ENCODE assay signal across 24 cellular contexts in the genomic region with DNA sequence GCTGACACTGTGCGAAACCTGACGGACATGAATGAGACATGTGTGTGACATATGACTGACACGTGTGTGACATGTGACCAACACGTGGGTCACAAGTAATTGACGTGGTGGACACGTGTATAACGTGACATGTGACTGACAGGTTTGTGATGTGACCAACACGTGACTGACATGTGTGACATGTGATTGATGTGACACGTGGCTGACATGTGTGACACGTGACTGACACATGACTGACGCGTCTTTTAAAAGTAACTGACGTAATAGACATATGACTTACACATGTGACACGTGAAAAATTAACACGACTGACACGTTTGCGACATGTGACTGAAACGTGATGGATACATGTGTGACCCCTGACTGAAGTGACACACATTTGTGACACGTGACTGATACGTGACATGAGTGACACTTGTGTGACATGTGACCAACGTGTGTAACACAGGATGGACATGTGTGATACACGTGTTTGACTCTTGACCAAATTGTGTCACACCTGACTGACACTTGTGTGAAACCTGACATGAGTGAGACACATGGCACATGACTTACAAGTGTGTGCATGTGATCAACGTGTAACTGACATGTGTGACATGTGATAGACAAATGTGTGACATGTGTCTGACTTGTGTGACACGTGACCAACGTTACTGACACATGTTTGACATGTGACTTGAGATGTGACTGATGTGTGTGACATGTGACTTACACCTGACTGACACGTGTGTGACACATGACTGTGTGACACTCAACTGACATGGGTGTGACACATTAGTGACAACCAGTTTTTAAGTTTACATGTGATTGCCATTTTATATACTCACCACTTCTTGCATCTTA.
"Had no signal": no experiment of that assay in that cellular context is flagged by ENCODE, and none has a peak within 500 bp of the region (broad histone marks: within the 10 kb centered on the region; RNA-seq: fewer than 3 reads in every experiment).

No MANE protein-coding gene starts in this region.

- ATAC-seq: activated CD8-positive, alpha-beta T cell treated with anti-CD3 and anti-CD28 coated beads, Interleukin-2, amount 10 ng/mL, durations not matched to agents 7 days and 5 days; activated naive CD8-positive, alpha-beta T cell treated with anti-CD3 and anti-CD28 coated beads, Interleukin-2, amount 50 U/mL, for 24 hours; esophagus mucosa; left ventricle myocardium superior; natural killer cell treated with Interleukin-12 subunit alpha and Interleukin-12 subunit beta and Interleukin-15 and Interleukin-18, amount 100 ng/mL, for 72 hours; right cardiac atrium; stimulated activated naive CD8-positive, alpha-beta T cell treated with anti-CD3 and anti-CD28 coated beads, Interleukin-15, amount 100 ng/mL, for 72 hours had no signal

- H3K4me2 ChIP-seq: hepatocyte had no signal

- DNase-seq: activated CD4-positive, alpha-beta T cell treated with anti-CD3 and anti-CD28 coated beads, Interleukin-2, amount 50 U/mL, for 1 hour; activated CD4-positive, CD25-positive, alpha-beta regulatory T cell treated with anti-CD3 and anti-CD28 coated beads, Interleukin-2, amount 50 U/mL, for 72 hours; activated CD8-positive, alpha-beta T cell treated with anti-CD3 and anti-CD28 coated beads, Interleukin-2, amount 10 ng/mL, durations not matched to agents 7 days and 5 days; activated gamma-delta T cell; activated naive CD4-positive, alpha-beta T cell treated with anti-CD3 and anti-CD28 coated beads, Interleukin-2, amount 50 U/mL, for 16 hours; activated naive CD8-positive, alpha-beta T cell treated with anti-CD3 and anti-CD28 coated beads, Interleukin-2, amount 50 U/mL, for 24 hours; anterior cingulate cortex; caudate nucleus; effector CD4-positive, alpha-beta T cell; foreskin melanocyte; glutamatergic neuron; left ventricle myocardium superior; mammary epithelial cell; midbrain; right cardiac atrium; stimulated activated CD4-positive, alpha-beta T cell treated with anti-CD3 and anti-CD28 coated beads, Interleukin-12 subunit alpha, Interleukin-12 subunit beta, amount 100 ng/mL, for 4 hours; stimulated activated CD4-positive, alpha-beta T cell treated with anti-CD3 and anti-CD28 coated beads, Interleukin-4, amount 100 ng/mL, for 4 hours; stimulated activated naive CD8-positive, alpha-beta T cell treated with anti-CD3 and anti-CD28 coated beads, Interleukin-15, amount 100 ng/mL, for 72 hours; tibial artery; WERI-Rb-1 had no signal

- H3K4me3 ChIP-seq: hepatocyte, tibial artery had no signal

- H3K4me1 ChIP-seq: parathyroid adenoma, tibial artery had no signal

- H3K27ac ChIP-seq: hepatocyte, parathyroid adenoma, tibial artery, WERI-Rb-1 had no signal

- H2AFZ ChIP-seq: hepatocyte, parathyroid adenoma had no signal

- H3K36me3 ChIP-seq: tibial artery, WERI-Rb-1 had no signal

- H3K27me3 ChIP-seq: hepatocyte, tibial artery had no signal

- H3K79me2 ChIP-seq: hepatocyte, parathyroid adenoma had no signal

- H3K9ac ChIP-seq: parathyroid adenoma had no signal
